ENCODE assay signal across 8 cellular contexts in genomic region chr11:62610814-62611704, GRCh38. TPM values are rescaled to one million over a fixed set of nuclear protein-coding genes. Genes with fewer than 3 reads are reported as not detected.
A peak's percentile ranks its signal among the peaks of the same experiment; 100 is the strongest.
DNase-seq lines count a peak whose midpoint lies in the region; ATAC-seq, FAIRE-seq and TF ChIP-seq lines count a peak whose summit lies in the region.

No MANE protein-coding gene starts in this region.

- no peaks in the 10 kb centered on the region for H3K9me3 ChIP-seq in GM12878 (replicated peaks; ENCODE audit: control insufficient read depth, insufficient read depth, low read length)
- no peaks in the 10 kb centered on the region for H3K9me3 ChIP-seq in lung (ENCODE audit: control insufficient read depth in 2 of 2, insufficient read depth in 1 of 2, low read length in 1 of 2)
- H3K9me3 ChIP-seq in upper lobe of left lung, result no peaks in the 10 kb centered on the region

- SMC1A ChIA-PET in GM12878 (lab: Charles Lee; ENCODE audit: uncharacterized antibody, unreplicated experiment), result interaction anchor here (0.7 to 2.9 kb wide), 10 partner anchors 9 to 143 kb away, joined by 3 to 19 read pairs (median 4); partner anchors contain the start of genes B3GAT3, INTS5, MTA2 and TUT1

- ATAC-seq in GM12878 (no peak), lung (ENCODE audit: insufficient read depth, low FRiP score) (no peak), upper lobe of left lung (ENCODE audit: low FRiP score in 2 of 2) (no peak), HG03108 (IDR thresholded peaks at IDR 0.05; ENCODE audit: unreplicated experiment) (no peak)

- H3K27ac ChIP-seq in GM12878 (ENCODE audit: control insufficient read depth, insufficient read depth) (peak overlapping the region; percentile 81), lung (ENCODE audit: low read depth in 1 of 2, low read length in 1 of 2) (peak overlapping the region; percentile 73 to 90), upper lobe of left lung (peak overlapping the region; percentile 95 to 99 (median 98))

- H3K4me3 ChIP-seq in GM12878 (peak overlapping the region; percentile 94), lung (peak overlapping the region; percentile 60), upper lobe of left lung (peak overlapping the region; percentile 66 to 95 (median 78))

- DNase-seq in activated naive CD4-positive, alpha-beta T cell treated with anti-CD3 and anti-CD28 coated beads for 36 hours, result no peak
- no peak for DNase-seq in activated naive CD4-positive, alpha-beta T cell treated with anti-CD3 and anti-CD28 coated beads, Interleukin-2, amount 50 U/mL, for 16 hours
- DNase-seq in GM12878 (ENCODE audit: low read depth, low spot score) (no peak), lung (ENCODE audit: low spot score) (no peak), upper lobe of left lung (peak in 1 of 2 donors; percentile 64), NCI-H1436 treated with DMSO at 0.1 percent for 48 hours (lab: John Stamatoyannopoulos, UW) (no peak)
- no peak for DNase-seq in stimulated activated naive CD4-positive, alpha-beta T cell (lab: John Stamatoyannopoulos, UW)

- H3K36me3 Mint-ChIP-seq in activated naive CD4-positive, alpha-beta T cell treated with anti-CD3 and anti-CD28 coated beads for 36 hours (ENCODE audit: low read depth), result peaks cover 30% of the 10 kb centered on the region

- no peaks in the 10 kb centered on the region for H3K27me3 Mint-ChIP-seq in activated naive CD4-positive, alpha-beta T cell treated with anti-CD3 and anti-CD28 coated beads for 36 hours (ENCODE audit: low read depth)

- peaks cover 59% of the 10 kb centered on the region for H3K4me1 Mint-ChIP-seq in activated naive CD4-positive, alpha-beta T cell treated with anti-CD3 and anti-CD28 coated beads for 36 hours (ENCODE audit: low read depth)

- peak overlapping the region; percentile 95 for H3K9ac ChIP-seq in GM12878 (ENCODE audit: control insufficient read depth, insufficient read depth, low read length)

- H3K36me3 ChIP-seq in GM12878 (ENCODE audit: control insufficient read depth in 2 of 2, insufficient read depth in 2 of 2, low read length in 1 of 2), result no peaks in the 10 kb centered on the region; a peak in 1 of 4 replicates
- peaks cover 0 to 28% of the 10 kb centered on the region in 2 donors for H3K36me3 ChIP-seq in lung (ENCODE audit: control insufficient read depth in 2 of 2, insufficient read depth in 2 of 2, low read length in 2 of 2)
- peaks cover 3 to 60% (median 24%) of the 10 kb centered on the region in 4 donors for H3K36me3 ChIP-seq in upper lobe of left lung

- POLR2A ChIA-PET in GM12878 (lab: Charles Lee), result interaction anchor here (0.5 to 2.6 kb wide), 19 partner anchors 8 to 245 kb away, joined by 3 to 13 read pairs (median 3); partner anchors contain the start of genes B3GAT3, C11orf98, CSKMT and LBHD1

- BruUV-seq in GM12878 (replicated peaks; lab: Mats Ljungman, UMichigan), result no TSS peak

- 58% methylated on average over 26 of the region's 28 CpGs for WGBS in GM12878 (ENCODE audit: insufficient coverage, insufficient replicate concordance, low lambda C conversion rate, missing lambda C conversion rate)
- WGBS in lung, 2 donors, result 56 to 72% methylated on average over 28 of the region's 28 CpGs
- WGBS in upper lobe of left lung, 2 donors, result 58 to 67% methylated on average over 24 to 26 of the region's 28 CpGs

- no peaks in the 10 kb centered on the region for H3K9me3 Mint-ChIP-seq in activated naive CD4-positive, alpha-beta T cell treated with anti-CD3 and anti-CD28 coated beads for 36 hours

- no peaks in the 10 kb centered on the region for H3K27me3 ChIP-seq in GM12878 (replicated peaks in 1 of 2; ENCODE audit: control insufficient read depth in 2 of 2, insufficient read depth in 2 of 2, low read length in 1 of 2)
- no peaks in the 10 kb centered on the region for H3K27me3 ChIP-seq in lung (ENCODE audit: control insufficient read depth, insufficient read depth)
- H3K27me3 ChIP-seq in upper lobe of left lung, result no peaks in the 10 kb centered on the region

- TF ChIP-seq EP300 in GM12878 (IDR thresholded peaks at IDR 0.05; ENCODE audit: borderline replicate concordance in 1 of 2, control insufficient read depth in 1 of 2, low read depth in 2 of 2, low read length in 2 of 2) (no peak), upper lobe of left lung (IDR thresholded peaks at IDR 0.05) (no peak)

- FAIRE-seq in GM12878 (lab: Jason Lieb, UNC), result no peak

- TF ChIP-seq CTCF in GM12878 (IDR thresholded peaks at IDR 0.05 in 2 of 3, conservative IDR thresholded peaks at IDR 0.05 in 1 of 3; ENCODE audit: control insufficient read depth in 2 of 3, extremely low read depth in 1 of 3, insufficient read depth in 1 of 3, low read depth in 3 of 3, low read length in 3 of 3) (no peak), lung (IDR thresholded peaks at IDR 0.05; ENCODE audit: control extremely low read depth, extremely low read depth) (no peak), upper lobe of left lung (IDR thresholded peaks at IDR 0.05) (no peak)

- peak overlapping the region; percentile 85 for H2AFZ ChIP-seq in GM12878 (ENCODE audit: control insufficient read depth, low read depth, low read length)

- CTCF ChIA-PET in activated naive CD4-positive, alpha-beta T cell treated with anti-CD3 and anti-CD28 coated beads for 36 hours (lab: Charles Lee), result interaction anchor here (0.7 to 5.3 kb wide), 19 partner anchors 8 to 312 kb away, joined by 3 to 28 read pairs (median 4); partner anchors contain the start of genes C11orf98, CSKMT, MTA2 and TUT1
- CTCF ChIA-PET in GM12878 (lab: Yijun Ruan, JAX), result interaction anchor here (0.5 to 4.9 kb wide), 16 partner anchors 10 to 270 kb away, joined by 3 to 41 read pairs (median 4); partner anchors contain the start of genes B3GAT3, MTA2, SLC3A2 and TUT1

- TF ChIP-seq RAD21 in GM12878 (IDR thresholded peaks at IDR 0.05; ENCODE audit: insufficient read depth, low read depth, low read length), result no peak

- no peaks in the 10 kb centered on the region; the same call in 1 of the 2 replicates for H4K20me1 ChIP-seq in GM12878 (ENCODE audit: control insufficient read depth, insufficient read depth)

- RAD21 ChIA-PET in GM12878 (lab: Charles Lee; ENCODE audit: unreplicated experiment), result interaction anchor here (0.8 to 2.1 kb wide), 8 partner anchors 9 to 243 kb away, joined by 3 to 9 read pairs (median 4); partner anchors contain the start of genes B3GAT3, C11orf98, CSKMT and MTA2

- H3K4me2 ChIP-seq in GM12878 (ENCODE audit: control insufficient read depth, insufficient read depth), result peak overlapping the region; percentile 97

- in situ Hi-C loops in GM12878 (cut with MboI), result no loop called here

- intact Hi-C loops in activated naive CD4-positive, alpha-beta T cell treated with anti-CD3 and anti-CD28 coated beads for 36 hours (cut with micrococcal nuclease), result loop anchor here (1.0 to 5.0 kb wide), 2 partner anchors 10 to 161 kb away; partner anchors contain the start of genes MTA2 and TAF6L
- intact Hi-C loops in GM12878 (cut with micrococcal nuclease; ENCODE audit: unreplicated experiment), result loop anchor here (5.0 kb wide), 1 partner anchor 61 kb away; the partner anchor contains the start of genes LBHD1 and UQCC3

- no peak for TF ChIP-seq POLR2A in GM12878 (IDR thresholded peaks at IDR 0.05; ENCODE audit: low read depth, low read length)
- TF ChIP-seq POLR2A in upper lobe of left lung (IDR thresholded peaks at IDR 0.05), result no peak

- peak overlapping the region; percentile 98 for H3K27ac Mint-ChIP-seq in activated naive CD4-positive, alpha-beta T cell treated with anti-CD3 and anti-CD28 coated beads for 36 hours

- H3K4me1 ChIP-seq in GM12878 (ENCODE audit: control insufficient read depth, insufficient read depth, low read length) (peaks cover 14% of the 10 kb centered on the region), lung (ENCODE audit: control insufficient read depth in 2 of 2, insufficient read depth in 2 of 2, low read length in 2 of 2) (peaks cover 0 to 6% of the 10 kb centered on the region in 2 donors), upper lobe of left lung (peaks cover 20 to 32% (median 21%) of the 10 kb centered on the region in 4 donors)

- peak overlapping the region; percentile 99 for H3K4me3 Mint-ChIP-seq in activated naive CD4-positive, alpha-beta T cell treated with anti-CD3 and anti-CD28 coated beads for 36 hours

- H3K79me2 ChIP-seq in GM12878 (ENCODE audit: control insufficient read depth, insufficient read depth, low read length), result peaks cover 16% of the 10 kb centered on the region

RNA-seq across cellular contexts. Expression of gene EML3, which starts 1.5 kb away (rescaled TPM):
- total RNA-seq in activated naive CD4-positive, alpha-beta T cell treated with anti-CD3 and anti-CD28 coated beads for 36 hours, result 10 to 100 TPM; 81.8 to 97.1 TPM
- total RNA-seq in GM12878 (2013; cell fraction: nucleolus; rRNA removed), result 48.1 and 57.5 TPM in 2 replicates
- total RNA-seq in GM12878 (2014; rRNA removed) (22.5 and 23.9 TPM in 2 replicates), GM12878 (2014; rRNA removed; fragmentation: Illumina TruSeq; extraction: Trizol) (14.0 and 17.3 TPM in 2 replicates), GM12878 (2021) (69.8 and 82.5 TPM in 2 replicates), lung (10 to 100 TPM; 29.1 to 95.4 TPM), upper lobe of left lung (100 to 1,000 TPM in 1 of 6 donors, 10 to 100 TPM in 5; 31.0 to 148 (median 71.0) TPM)
- polyA plus RNA-seq in GM12878 (2011; ENCODE audit: low read depth), result 19.2 TPM
- polyA plus RNA-seq in GM12878 (2011; rRNA removed) (18.4 and 27.1 TPM in 2 replicates), GM12878 (2014; fragmentation: Illumina TruSeq; extraction: Trizol) (16.3 and 21.9 TPM in 2 replicates), GM12878 (2014; fragmentation: Nextera tagmentation; extraction: Ambion mirVana) (1 to 10 TPM in 1 of 2 experiments, under 1 TPM in 1; 0.58 to 1.2 TPM), GM12878 (2014; rRNA removed) (45.7 and 61.0 TPM in 2 replicates), GM12878 (2016; fragmentation: Nextera tagmentation; extraction: Ambion mirVana) (10 to 100 TPM; 25.6 to 26.8 TPM), lung (10 to 100 TPM; 59.5 to 66.4 TPM)
- polyA plus RNA-seq in GM12878 (2011; cell fraction: cytosol; rRNA removed), result 25.4 and 33.5 TPM in 2 replicates
- polyA plus RNA-seq in GM12878 (2011; cell fraction: nucleus; rRNA removed), result 197 and 232 TPM in 2 replicates
- 42.2 and 48.7 TPM in 2 replicates for polyA plus RNA-seq in GM12878 (2012)
- polyA minus RNA-seq in GM12878 (2011; rRNA and poly(A)+ RNA removed), result 20.3 and 27.6 TPM in 2 replicates
- polyA minus RNA-seq in GM12878 (2011; cell fraction: cytosol; rRNA and poly(A)+ RNA removed), result 12.0 and 12.2 TPM in 2 replicates
- polyA minus RNA-seq in GM12878 (2011; cell fraction: nucleus; rRNA and poly(A)+ RNA removed), result 22.6 and 35.8 TPM in 2 replicates

RNA-seq across cellular contexts. Expression of gene ROM1, which starts 2.0 kb away (rescaled TPM):
- 1 to 10 TPM in 1 of 2 experiments, under 1 TPM in 1; 0.52 to 1.0 TPM for total RNA-seq in activated naive CD4-positive, alpha-beta T cell treated with anti-CD3 and anti-CD28 coated beads for 36 hours
- total RNA-seq in GM12878 (2013; cell fraction: nucleolus; rRNA removed), result 0.40 TPM in 1 of 2 replicates, not detected in the other
- total RNA-seq in GM12878 (2014; rRNA removed) (0.60 and 1.7 TPM in 2 replicates), GM12878 (2014; rRNA removed; fragmentation: Illumina TruSeq; extraction: Trizol) (1.1 TPM in 2 replicates), GM12878 (2021) (1.2 and 1.9 TPM in 2 replicates), lung (1 to 10 TPM; 3.5 to 9.6 TPM), upper lobe of left lung (1 to 10 TPM; 3.1 to 9.2 (median 5.2) TPM)
- 0.22 TPM for polyA plus RNA-seq in GM12878 (2011; ENCODE audit: low read depth)
- polyA plus RNA-seq in GM12878 (2011; rRNA removed) (0.42 and 0.82 TPM in 2 replicates), GM12878 (2014; fragmentation: Illumina TruSeq; extraction: Trizol) (1.5 and 1.6 TPM in 2 replicates), GM12878 (2014; fragmentation: Nextera tagmentation; extraction: Ambion mirVana) (under 1 TPM; 0.42 TPM), GM12878 (2014; rRNA removed) (0.67 and 2.0 TPM in 2 replicates), GM12878 (2016; fragmentation: Nextera tagmentation; extraction: Ambion mirVana) (1 to 10 TPM; 2.4 to 3.0 TPM), lung (10 to 100 TPM in 1 of 2 donors, 1 to 10 TPM in 1; 9.3 to 17.9 TPM)
- polyA plus RNA-seq in GM12878 (2011; cell fraction: cytosol; rRNA removed), result 0.72 and 1.3 TPM in 2 replicates
- polyA plus RNA-seq in GM12878 (2011; cell fraction: nucleus; rRNA removed), result 2.0 and 2.2 TPM in 2 replicates
- 1.1 and 1.8 TPM in 2 replicates for polyA plus RNA-seq in GM12878 (2012)
- 0.29 and 1.1 TPM in 2 replicates for polyA minus RNA-seq in GM12878 (2011; rRNA and poly(A)+ RNA removed)
- 0.52 TPM in 1 of 2 replicates, not detected in the other for polyA minus RNA-seq in GM12878 (2011; cell fraction: cytosol; rRNA and poly(A)+ RNA removed)
- polyA minus RNA-seq in GM12878 (2011; cell fraction: nucleus; rRNA and poly(A)+ RNA removed), result 0.36 and 0.38 TPM in 2 replicates

RNA-seq across cellular contexts. Expression of gene MTA2, which starts 9.4 kb away (rescaled TPM):
- total RNA-seq in activated naive CD4-positive, alpha-beta T cell treated with anti-CD3 and anti-CD28 coated beads for 36 hours, result 100 to 1,000 TPM; 191 to 197 TPM
- total RNA-seq in GM12878 (2013; cell fraction: nucleolus; rRNA removed), result 68.4 and 79.3 TPM in 2 replicates
- total RNA-seq in GM12878 (2014; rRNA removed) (195 and 201 TPM in 2 replicates), GM12878 (2014; rRNA removed; fragmentation: Illumina TruSeq; extraction: Trizol) (174 and 178 TPM in 2 replicates), GM12878 (2021) (189 and 196 TPM in 2 replicates), lung (10 to 100 TPM; 53.7 to 74.4 TPM), upper lobe of left lung (10 to 100 TPM; 57.6 to 88.0 (median 69.8) TPM)
- 48.7 TPM for polyA plus RNA-seq in GM12878 (2011; ENCODE audit: low read depth)
- polyA plus RNA-seq in GM12878 (2011; rRNA removed) (43.2 and 53.2 TPM in 2 replicates), GM12878 (2014; fragmentation: Illumina TruSeq; extraction: Trizol) (198 and 201 TPM in 2 replicates), GM12878 (2014; fragmentation: Nextera tagmentation; extraction: Ambion mirVana) (1 to 10 TPM; 6.7 to 6.8 TPM), GM12878 (2014; rRNA removed) (135 and 137 TPM in 2 replicates), GM12878 (2016; fragmentation: Nextera tagmentation; extraction: Ambion mirVana) (10 to 100 TPM; 76.3 to 90.3 TPM), lung (10 to 100 TPM; 57.0 to 62.2 TPM)
- 68.6 and 69.6 TPM in 2 replicates for polyA plus RNA-seq in GM12878 (2011; cell fraction: cytosol; rRNA removed)
- polyA plus RNA-seq in GM12878 (2011; cell fraction: nucleus; rRNA removed), result 136 and 209 TPM in 2 replicates
- 75.6 and 111 TPM in 2 replicates for polyA plus RNA-seq in GM12878 (2012)
- 82.3 and 108 TPM in 2 replicates for polyA minus RNA-seq in GM12878 (2011; rRNA and poly(A)+ RNA removed)
- polyA minus RNA-seq in GM12878 (2011; cell fraction: cytosol; rRNA and poly(A)+ RNA removed), result 43.6 and 46.5 TPM in 2 replicates
- 51.3 and 83.7 TPM in 2 replicates for polyA minus RNA-seq in GM12878 (2011; cell fraction: nucleus; rRNA and poly(A)+ RNA removed)

RNA-seq across cellular contexts. Expression of gene B3GAT3, which starts 10.7 kb away (rescaled TPM):
- 10 to 100 TPM; 43.1 to 45.7 TPM for total RNA-seq in activated naive CD4-positive, alpha-beta T cell treated with anti-CD3 and anti-CD28 coated beads for 36 hours
- total RNA-seq in GM12878 (2013; cell fraction: nucleolus; rRNA removed), result 17.1 and 21.9 TPM in 2 replicates
- total RNA-seq in GM12878 (2014; rRNA removed) (34.3 and 42.4 TPM in 2 replicates), GM12878 (2014; rRNA removed; fragmentation: Illumina TruSeq; extraction: Trizol) (12.3 and 14.1 TPM in 2 replicates), GM12878 (2021) (42.4 and 43.2 TPM in 2 replicates), lung (10 to 100 TPM; 14.6 to 48.7 TPM), upper lobe of left lung (10 to 100 TPM; 21.3 to 43.9 (median 37.9) TPM)
- polyA plus RNA-seq in GM12878 (2011; ENCODE audit: low read depth), result 6.1 TPM
- polyA plus RNA-seq in GM12878 (2011; rRNA removed) (7.0 and 17.2 TPM in 2 replicates), GM12878 (2014; fragmentation: Illumina TruSeq; extraction: Trizol) (1.1 and 8.3 TPM in 2 replicates), GM12878 (2014; fragmentation: Nextera tagmentation; extraction: Ambion mirVana) (1 to 10 TPM in 1 of 2 experiments, under 1 TPM in 1; 0.31 to 2.8 TPM), GM12878 (2014; rRNA removed) (52.7 and 56.5 TPM in 2 replicates), GM12878 (2016; fragmentation: Nextera tagmentation; extraction: Ambion mirVana) (10 to 100 TPM; 50.0 to 51.7 TPM), lung (10 to 100 TPM; 50.3 to 58.0 TPM)
- 28.5 and 57.0 TPM in 2 replicates for polyA plus RNA-seq in GM12878 (2011; cell fraction: cytosol; rRNA removed)
- polyA plus RNA-seq in GM12878 (2011; cell fraction: nucleus; rRNA removed), result 68.4 and 81.5 TPM in 2 replicates
- 28.4 and 35.5 TPM in 2 replicates for polyA plus RNA-seq in GM12878 (2012)
- 5.5 and 16.0 TPM in 2 replicates for polyA minus RNA-seq in GM12878 (2011; rRNA and poly(A)+ RNA removed)
- 8.8 and 12.0 TPM in 2 replicates for polyA minus RNA-seq in GM12878 (2011; cell fraction: cytosol; rRNA and poly(A)+ RNA removed)
- 3.7 and 6.5 TPM in 2 replicates for polyA minus RNA-seq in GM12878 (2011; cell fraction: nucleus; rRNA and poly(A)+ RNA removed)

RNA-seq across cellular contexts. Expression of gene TUT1, which starts 19.7 kb away (rescaled TPM):
- total RNA-seq in activated naive CD4-positive, alpha-beta T cell treated with anti-CD3 and anti-CD28 coated beads for 36 hours, result 10 to 100 TPM; 38.2 to 42.0 TPM
- 19.1 and 19.7 TPM in 2 replicates for total RNA-seq in GM12878 (2013; cell fraction: nucleolus; rRNA removed)
- total RNA-seq in GM12878 (2014; rRNA removed) (12.1 and 12.3 TPM in 2 replicates), GM12878 (2014; rRNA removed; fragmentation: Illumina TruSeq; extraction: Trizol) (6.9 and 8.3 TPM in 2 replicates), GM12878 (2021) (26.6 and 28.4 TPM in 2 replicates), lung (10 to 100 TPM; 10.8 to 19.4 TPM), upper lobe of left lung (10 to 100 TPM in 3 of 6 donors, 1 to 10 TPM in 3; 5.3 to 25.4 (median 11.7) TPM)
- 6.9 TPM for polyA plus RNA-seq in GM12878 (2011; ENCODE audit: low read depth)
- polyA plus RNA-seq in GM12878 (2011; rRNA removed) (12.0 and 18.4 TPM in 2 replicates), GM12878 (2014; fragmentation: Illumina TruSeq; extraction: Trizol) (9.5 and 14.0 TPM in 2 replicates), GM12878 (2014; fragmentation: Nextera tagmentation; extraction: Ambion mirVana) (1 to 10 TPM; 1.1 to 1.4 TPM), GM12878 (2014; rRNA removed) (19.4 and 22.7 TPM in 2 replicates), GM12878 (2016; fragmentation: Nextera tagmentation; extraction: Ambion mirVana) (10 to 100 TPM; 26.9 to 29.9 TPM), lung (10 to 100 TPM; 15.2 to 21.9 TPM)
- polyA plus RNA-seq in GM12878 (2011; cell fraction: cytosol; rRNA removed), result 16.6 and 19.8 TPM in 2 replicates
- 47.4 and 48.5 TPM in 2 replicates for polyA plus RNA-seq in GM12878 (2011; cell fraction: nucleus; rRNA removed)
- 15.7 and 18.2 TPM in 2 replicates for polyA plus RNA-seq in GM12878 (2012)
- polyA minus RNA-seq in GM12878 (2011; rRNA and poly(A)+ RNA removed), result 8.8 and 10.6 TPM in 2 replicates
- polyA minus RNA-seq in GM12878 (2011; cell fraction: cytosol; rRNA and poly(A)+ RNA removed), result 3.5 and 4.5 TPM in 2 replicates
- polyA minus RNA-seq in GM12878 (2011; cell fraction: nucleus; rRNA and poly(A)+ RNA removed), result 5.6 and 7.2 TPM in 2 replicates
